9 cellular contexts compared by ENCODE assay signal in the genomic region with DNA sequence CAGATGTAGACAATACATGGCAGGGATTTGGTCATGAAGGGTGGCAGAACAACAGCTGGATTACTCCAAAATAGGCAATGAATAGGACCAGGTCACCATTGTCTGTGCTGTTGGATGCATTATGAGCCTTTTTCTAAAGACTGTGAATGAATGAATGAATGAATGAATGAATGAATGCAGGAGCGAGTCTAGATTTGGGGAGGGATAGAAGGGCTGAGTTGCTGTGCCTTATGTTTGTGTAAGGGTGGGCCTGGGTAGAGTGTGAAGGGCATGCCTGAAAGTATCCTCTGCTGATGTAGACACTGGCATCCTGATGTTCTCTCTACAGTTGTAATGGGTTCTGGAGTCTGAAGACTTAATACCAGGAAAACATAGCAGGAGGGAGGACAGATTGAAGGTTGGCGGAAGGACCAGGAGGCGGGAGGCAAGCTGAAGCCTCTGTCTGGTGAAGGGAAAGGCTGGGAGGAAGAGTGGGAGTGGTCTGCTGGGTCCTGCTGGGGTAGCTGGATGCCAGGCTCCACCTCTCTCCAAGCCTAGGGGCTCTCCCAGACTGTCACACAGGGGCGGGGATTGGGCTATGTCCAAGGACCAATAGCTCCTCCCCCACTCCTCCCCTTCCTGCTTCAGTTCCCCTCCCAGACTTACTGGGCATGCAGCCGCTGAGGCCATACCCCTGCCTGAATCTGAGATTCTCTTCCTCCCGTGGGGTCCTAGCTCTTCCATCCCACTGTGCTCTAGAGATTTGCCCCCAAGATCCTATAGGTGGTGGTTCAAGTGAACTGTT. TPM values are rescaled to one million over a fixed set of nuclear protein-coding genes. Genes with fewer than 3 reads are reported as not detected.
A peak's percentile ranks its signal among the peaks of the same experiment; 100 is the strongest.
DNase-seq lines count a peak whose midpoint lies in the region; ATAC-seq and TF ChIP-seq lines count a peak whose summit lies in the region.
"Had no signal": no experiment of that assay in that cellular context is flagged by ENCODE, and none has a peak within 500 bp of the region (broad histone marks: within the 10 kb centered on the region; RNA-seq: fewer than 3 reads in every experiment).

No MANE protein-coding gene starts in this region.

- peak; percentile 63 for ATAC-seq in GM21526 (IDR thresholded peaks at IDR 0.05; ENCODE audit: low FRiP score, unreplicated experiment)
- peak; percentile 53 for ATAC-seq in IMR-90 (ENCODE audit: low read depth)
- ATAC-seq in foreskin keratinocyte = peak; percentile 81
- ATAC-seq in activated CD8-positive, alpha-beta memory T cell treated with anti-CD3 and anti-CD28 coated beads, Interleukin-2, amount 10 ng/mL, durations not matched to agents 7 days and 5 days = no peak
- ATAC-seq: T-cell had no signal

- POLR2A ChIA-PET in IMR-90 (lab: Charles Lee; ENCODE audit: unreplicated experiment) = no interaction called here
- POLR2A ChIA-PET in activated CD4-positive, alpha-beta T cell treated with anti-CD3 and anti-CD28 coated beads, Interleukin-2, amount 10 ng/mL, durations not matched to agents 7 days and 5 days (lab: Charles Lee) = no interaction called here

- H3K4me3 ChIP-seq in IMR-90 (ENCODE audit: insufficient read depth, low read depth, low read length) (no peak overlapping the region), neural progenitor cell (no peak overlapping the region)

- peak overlapping the region; percentile 90 for H3K14ac ChIP-seq in IMR-90 (replicated peaks; ENCODE audit: low read depth, low read length)

- H3K23ac ChIP-seq in IMR-90 (ENCODE audit: low read depth, low read length) = peak overlapping the region; percentile 58; the same call in 1 of the 2 replicates

- H2BK5ac ChIP-seq in IMR-90 (ENCODE audit: low read depth, low read length, poor library complexity, severe bottlenecking) = peak overlapping the region; percentile 62

- H2AFZ ChIP-seq in IMR-90 (replicated peaks; ENCODE audit: low read length, poor library complexity) (peak overlapping the region; percentile 67), neural progenitor cell (replicated peaks) (peak overlapping the region; percentile 83)

- H3K36me3 ChIP-seq in IMR-90 (ENCODE audit: control insufficient read depth, insufficient read depth, low read length) = peaks cover 11% of the 10 kb centered on the region
- H3K36me3 ChIP-seq in neural progenitor cell = no peaks in the 10 kb centered on the region

- in situ Hi-C loops in IMR-90 (cut with MboI; ENCODE audit: low sequenced_read_pairs) = no loop called here

- H3K27me3 ChIP-seq in IMR-90 (ENCODE audit: control insufficient read depth, insufficient read depth, low read length) = no peaks in the 10 kb centered on the region
- no peaks in the 10 kb centered on the region for H3K27me3 ChIP-seq in foreskin keratinocyte
- H3K27me3 ChIP-seq in neural progenitor cell = no peaks in the 10 kb centered on the region

- no TSS peak for BruUV-seq in IMR-90 (replicated peaks; lab: Mats Ljungman, UMichigan)

- H2AK9ac ChIP-seq in IMR-90 (replicated peaks; ENCODE audit: low read depth, low read length, poor library complexity) = peak overlapping the region; percentile 22

- H3K27me3 Mint-ChIP-seq in neural progenitor cell (ENCODE audit: insufficient read depth, low read depth) = peaks cover 2% of the 10 kb centered on the region
- peaks cover 8% of the 10 kb centered on the region for H3K27me3 Mint-ChIP-seq in activated CD8-positive, alpha-beta memory T cell treated with anti-CD3 and anti-CD28 coated beads, Interleukin-2, amount 10 ng/mL, durations not matched to agents 7 days and 5 days
- peaks cover 10% of the 10 kb centered on the region for H3K27me3 Mint-ChIP-seq in activated CD4-positive, alpha-beta T cell treated with anti-CD3 and anti-CD28 coated beads, Interleukin-2, amount 10 ng/mL, durations not matched to agents 7 days and 5 days
- H3K27me3 Mint-ChIP-seq: T-cell had no signal

- peaks cover 17% of the 10 kb centered on the region for H3F3A ChIP-seq in neural progenitor cell (ENCODE audit: low read depth)

- peaks cover 11% of the 10 kb centered on the region for H3K79me2 ChIP-seq in neural progenitor cell (ENCODE audit: low read depth)

- no peak for TF ChIP-seq POLR2A in IMR-90 (IDR thresholded peaks at IDR 0.05; ENCODE audit: low read depth, low read length)

- H3K4ac ChIP-seq in IMR-90 (ENCODE audit: low read depth, low read length) = peak overlapping the region; percentile 60

- DNase-seq in EL (peak; percentile 74), IMR-90 (peak; percentile 87), SW480 (ENCODE audit: low spot score) (peak; percentile 20), foreskin keratinocyte (peak in 1 of 2 donors; percentile 79), neural progenitor cell (ENCODE audit: low spot score) (peak; percentile 98)
- DNase-seq in activated CD8-positive, alpha-beta memory T cell treated with anti-CD3 and anti-CD28 coated beads, Interleukin-2, amount 10 ng/mL, durations not matched to agents 7 days and 5 days = no peak
- DNase-seq in activated CD4-positive, alpha-beta T cell treated with anti-CD3 and anti-CD28 coated beads, Interleukin-2, amount 10 ng/mL, durations not matched to agents 7 days and 5 days = no peak

- H3K4me2 ChIP-seq in IMR-90 (ENCODE audit: low read depth, low read length) = peak overlapping the region; percentile 40
- peak overlapping the region; percentile 66 for H3K4me2 ChIP-seq in neural progenitor cell

- WGBS in IMR-90 (ENCODE audit: extremely low coverage in 2 of 2, insufficient read length in 1 of 2), 2 experiments = 36% methylated on average over 3 of the region's 6 CpGs; no CpG with 5 or more reads in 1 of the 2 experiments

- peaks cover 36 to 76% of the 10 kb centered on the region in 2 experiments for H3K79me1 ChIP-seq in IMR-90 (ENCODE audit: low read depth in 1 of 2, low read length in 2 of 2)

- H3K9ac ChIP-seq in IMR-90 (ENCODE audit: low read depth, low read length) (peak overlapping the region; percentile 50; the same call in 1 of the 2 replicates), neural progenitor cell (no peak overlapping the region)

- intact Hi-C loops in IMR-90 (cut with micrococcal nuclease) = no loop called here

- H3K56ac ChIP-seq in IMR-90 (ENCODE audit: extremely low read depth, insufficient read depth, low read length) = no peak overlapping the region

- peak overlapping the region; percentile 23; the same call in 1 of the 2 replicates for H4K5ac ChIP-seq in IMR-90 (ENCODE audit: low read depth, low read length)

- H3K4me1 Mint-ChIP-seq in neural progenitor cell = peaks cover 12% of the 10 kb centered on the region
- H3K4me1 Mint-ChIP-seq in activated CD8-positive, alpha-beta memory T cell treated with anti-CD3 and anti-CD28 coated beads, Interleukin-2, amount 10 ng/mL, durations not matched to agents 7 days and 5 days = peaks cover 12% of the 10 kb centered on the region
- H3K4me1 Mint-ChIP-seq in activated CD4-positive, alpha-beta T cell treated with anti-CD3 and anti-CD28 coated beads, Interleukin-2, amount 10 ng/mL, durations not matched to agents 7 days and 5 days = peaks cover 15% of the 10 kb centered on the region

- H3K27ac ChIP-seq in IMR-90 (ENCODE audit: insufficient read depth, low read length) (no peak overlapping the region), foreskin keratinocyte (no peak overlapping the region), neural progenitor cell (no peak overlapping the region)

- H2BK20ac ChIP-seq in IMR-90 (ENCODE audit: low read depth, low read length) = no peak overlapping the region

- peak overlapping the region; percentile 36; the same call in 1 of the 2 replicates for H3K18ac ChIP-seq in IMR-90 (ENCODE audit: low read depth, low read length)

- TF ChIP-seq CTCF in IMR-90 (conservative IDR thresholded peaks at IDR 0.05; ENCODE audit: low read depth, low read length) (no peak), foreskin keratinocyte (conservative IDR thresholded peaks at IDR 0.05) (no peak), neural progenitor cell (IDR thresholded peaks at IDR 0.05) (no peak)

- CTCF ChIA-PET in IMR-90 (lab: Yijun Ruan, JAX) = interaction anchor here (0.6 to 0.9 kb wide), 2 partner anchors 90 to 288 kb away, joined by 3 to 4 read pairs; no protein-coding TSS in a partner anchor
- CTCF ChIA-PET in activated CD8-positive, alpha-beta memory T cell treated with anti-CD3 and anti-CD28 coated beads, Interleukin-2, amount 10 ng/mL, durations not matched to agents 7 days and 5 days (lab: Charles Lee) = interaction anchor here (0.8 to 2.2 kb wide), 7 partner anchors 12 to 106 kb away, joined by 3 to 11 read pairs (median 3); partner anchors contain the start of genes ARFIP2 and TIMM10B
- CTCF ChIA-PET in activated CD4-positive, alpha-beta T cell treated with anti-CD3 and anti-CD28 coated beads, Interleukin-2, amount 10 ng/mL, durations not matched to agents 7 days and 5 days (lab: Charles Lee) = interaction anchor here (0.5 to 3.0 kb wide), 5 partner anchors 13 to 48 kb away, joined by 3 to 12 read pairs (median 4); partner anchors contain the start of genes ARFIP2 and TIMM10B

- H3K9me3 Mint-ChIP-seq in neural progenitor cell = no peaks in the 10 kb centered on the region
- no peaks in the 10 kb centered on the region for H3K9me3 Mint-ChIP-seq in activated CD8-positive, alpha-beta memory T cell treated with anti-CD3 and anti-CD28 coated beads, Interleukin-2, amount 10 ng/mL, durations not matched to agents 7 days and 5 days (ENCODE audit: low read depth)
- no peaks in the 10 kb centered on the region for H3K9me3 Mint-ChIP-seq in activated CD4-positive, alpha-beta T cell treated with anti-CD3 and anti-CD28 coated beads, Interleukin-2, amount 10 ng/mL, durations not matched to agents 7 days and 5 days
- H3K9me3 Mint-ChIP-seq: T-cell had no signal

- H3K4me1 ChIP-seq in IMR-90 (ENCODE audit: control insufficient read depth, insufficient read depth, low read length) (peaks cover 4% of the 10 kb centered on the region), foreskin keratinocyte (no peaks in the 10 kb centered on the region), neural progenitor cell (peaks cover 13% of the 10 kb centered on the region)

- no peak overlapping the region for H3K27ac Mint-ChIP-seq in neural progenitor cell
- H3K27ac Mint-ChIP-seq in activated CD8-positive, alpha-beta memory T cell treated with anti-CD3 and anti-CD28 coated beads, Interleukin-2, amount 10 ng/mL, durations not matched to agents 7 days and 5 days = no peak overlapping the region
- no peak overlapping the region for H3K27ac Mint-ChIP-seq in activated CD4-positive, alpha-beta T cell treated with anti-CD3 and anti-CD28 coated beads, Interleukin-2, amount 10 ng/mL, durations not matched to agents 7 days and 5 days
- H3K27ac Mint-ChIP-seq: T-cell had no signal

- H2BK15ac ChIP-seq in IMR-90 (ENCODE audit: low read depth, low read length) = 0 out of 3 replicates have a peak overlapping the region, but pooled peaks have one; percentile 38

- H4K91ac ChIP-seq in IMR-90 (ENCODE audit: insufficient read depth, low read depth, low read length) = peak overlapping the region; percentile 72

- no peaks in the 10 kb centered on the region for H3K36me3 Mint-ChIP-seq in neural progenitor cell
- H3K36me3 Mint-ChIP-seq in activated CD8-positive, alpha-beta memory T cell treated with anti-CD3 and anti-CD28 coated beads, Interleukin-2, amount 10 ng/mL, durations not matched to agents 7 days and 5 days = no peaks in the 10 kb centered on the region
- no peaks in the 10 kb centered on the region for H3K36me3 Mint-ChIP-seq in activated CD4-positive, alpha-beta T cell treated with anti-CD3 and anti-CD28 coated beads, Interleukin-2, amount 10 ng/mL, durations not matched to agents 7 days and 5 days (ENCODE audit: low read depth)

- H4K8ac ChIP-seq in IMR-90 (ENCODE audit: low read depth in 2 of 2, low read length in 2 of 2) = peak overlapping the region; percentile 90 to 91

- peaks cover 17% of the 10 kb centered on the region for H3K9me1 ChIP-seq in IMR-90 (ENCODE audit: insufficient read depth, low read length)

- no peak overlapping the region for H3K4me3 Mint-ChIP-seq in neural progenitor cell
- H3K4me3 Mint-ChIP-seq in activated CD8-positive, alpha-beta memory T cell treated with anti-CD3 and anti-CD28 coated beads, Interleukin-2, amount 10 ng/mL, durations not matched to agents 7 days and 5 days = no peak overlapping the region
- H3K4me3 Mint-ChIP-seq in activated CD4-positive, alpha-beta T cell treated with anti-CD3 and anti-CD28 coated beads, Interleukin-2, amount 10 ng/mL, durations not matched to agents 7 days and 5 days = no peak overlapping the region
- H3K4me3 Mint-ChIP-seq: T-cell had no signal

- no peaks in the 10 kb centered on the region for H3K9me3 ChIP-seq in IMR-90 (ENCODE audit: control insufficient read depth, insufficient read depth, low read length)
- no peaks in the 10 kb centered on the region for H3K9me3 ChIP-seq in neural progenitor cell (ENCODE audit: low read depth)

- dilution Hi-C loops in IMR-90 (cut with HindIII; ENCODE audit: low sequenced_read_pairs, unreplicated experiment) = no loop called here

- H4K20me1 ChIP-seq in IMR-90 (ENCODE audit: insufficient read depth, low read length) (peaks cover 6% of the 10 kb centered on the region; the same call in 1 of the 2 replicates), neural progenitor cell (ENCODE audit: low read depth) (no peaks in the 10 kb centered on the region)

- peak overlapping the region; percentile 67; the same call in 1 of the 2 replicates for H2AK5ac ChIP-seq in IMR-90 (ENCODE audit: low read depth, low read length)

- TF ChIP-seq RAD21 in IMR-90 (IDR thresholded peaks at IDR 0.05; ENCODE audit: low read length) = no peak

- no peak overlapping the region for H2BK120ac ChIP-seq in IMR-90 (ENCODE audit: low read depth, low read length)

RNA-seq across cellular contexts. Expression of gene TRIM3, which starts 4.8 kb away (rescaled TPM):
- total RNA-seq in IMR-90 (2012; rRNA removed) (13.8 and 14.2 TPM in 2 replicates), foreskin keratinocyte (14.7 and 15.4 TPM in 2 replicates), neural progenitor cell (ENCODE audit: low replicate concordance) (16.1 and 19.9 TPM in 2 replicates)
- polyA plus RNA-seq in IMR-90 (2012; rRNA removed) (22.3 and 23.7 TPM in 2 replicates), foreskin keratinocyte (11.3 and 13.8 TPM in 2 replicates)
- 12.9 and 15.6 TPM in 2 replicates for polyA plus RNA-seq in IMR-90 (2012; cell fraction: cytosol; rRNA removed)
- 112 and 171 TPM in 2 replicates for polyA plus RNA-seq in IMR-90 (2012; cell fraction: nucleus; rRNA removed; ENCODE audit: low replicate concordance)
- total RNA-seq in activated CD8-positive, alpha-beta memory T cell treated with anti-CD3 and anti-CD28 coated beads, Interleukin-2, amount 10 ng/mL, durations not matched to agents 7 days and 5 days = 1 to 10 TPM; 4.8 to 5.1 TPM
- 1 to 10 TPM; 6.8 to 8.4 TPM for total RNA-seq in activated CD4-positive, alpha-beta T cell treated with anti-CD3 and anti-CD28 coated beads, Interleukin-2, amount 10 ng/mL, durations not matched to agents 7 days and 5 days

RNA-seq across cellular contexts. Expression of gene ARFIP2, which starts 12.2 kb away (rescaled TPM):
- total RNA-seq in IMR-90 (2012; rRNA removed) (76.7 and 84.4 TPM in 2 replicates), foreskin keratinocyte (53.0 and 59.4 TPM in 2 replicates), neural progenitor cell (ENCODE audit: low replicate concordance) (40.2 and 50.5 TPM in 2 replicates)
- polyA plus RNA-seq in IMR-90 (2012; rRNA removed) (91.9 and 93.9 TPM in 2 replicates), foreskin keratinocyte (53.7 and 60.4 TPM in 2 replicates)
- 77.7 and 88.8 TPM in 2 replicates for polyA plus RNA-seq in IMR-90 (2012; cell fraction: cytosol; rRNA removed)
- 232 and 369 TPM in 2 replicates for polyA plus RNA-seq in IMR-90 (2012; cell fraction: nucleus; rRNA removed; ENCODE audit: low replicate concordance)
- 10 to 100 TPM; 33.5 to 39.3 TPM for total RNA-seq in activated CD8-positive, alpha-beta memory T cell treated with anti-CD3 and anti-CD28 coated beads, Interleukin-2, amount 10 ng/mL, durations not matched to agents 7 days and 5 days
- total RNA-seq in activated CD4-positive, alpha-beta T cell treated with anti-CD3 and anti-CD28 coated beads, Interleukin-2, amount 10 ng/mL, durations not matched to agents 7 days and 5 days = 10 to 100 TPM; 39.0 to 40.6 TPM

RNA-seq across cellular contexts. Expression of gene TIMM10B, which starts 12.4 kb away (rescaled TPM):
- total RNA-seq in IMR-90 (2012; rRNA removed) (24.7 and 27.5 TPM in 2 replicates), foreskin keratinocyte (32.4 and 33.2 TPM in 2 replicates), neural progenitor cell (ENCODE audit: low replicate concordance) (37.2 and 39.8 TPM in 2 replicates)
- polyA plus RNA-seq in IMR-90 (2012; rRNA removed) (22.8 and 27.1 TPM in 2 replicates), foreskin keratinocyte (31.2 and 33.0 TPM in 2 replicates)
- 19.9 and 21.4 TPM in 2 replicates for polyA plus RNA-seq in IMR-90 (2012; cell fraction: cytosol; rRNA removed)
- polyA plus RNA-seq in IMR-90 (2012; cell fraction: nucleus; rRNA removed; ENCODE audit: low replicate concordance) = 20.0 and 35.9 TPM in 2 replicates
- 10 to 100 TPM; 29.2 to 47.0 TPM for total RNA-seq in activated CD8-positive, alpha-beta memory T cell treated with anti-CD3 and anti-CD28 coated beads, Interleukin-2, amount 10 ng/mL, durations not matched to agents 7 days and 5 days
- 10 to 100 TPM; 25.6 to 27.0 TPM for total RNA-seq in activated CD4-positive, alpha-beta T cell treated with anti-CD3 and anti-CD28 coated beads, Interleukin-2, amount 10 ng/mL, durations not matched to agents 7 days and 5 days

RNA-seq across cellular contexts. Expression of gene HPX, which starts 28.1 kb away (rescaled TPM):
- total RNA-seq in IMR-90 (2012; rRNA removed) (0.36 and 0.56 TPM in 2 replicates), foreskin keratinocyte (0.14 and 0.24 TPM in 2 replicates), neural progenitor cell (ENCODE audit: low replicate concordance) (0.56 TPM in 2 replicates)
- polyA plus RNA-seq in IMR-90 (2012; rRNA removed) (1.4 and 1.5 TPM in 2 replicates), foreskin keratinocyte (0.10 and 0.38 TPM in 2 replicates)
- 0.03 and 0.24 TPM in 2 replicates for polyA plus RNA-seq in IMR-90 (2012; cell fraction: cytosol; rRNA removed)
- polyA plus RNA-seq in IMR-90 (2012; cell fraction: nucleus; rRNA removed; ENCODE audit: low replicate concordance) = 22.7 and 24.0 TPM in 2 replicates
- under 1 TPM in 1 of 2 experiments, not detected in 1; 0.76 TPM for total RNA-seq in activated CD8-positive, alpha-beta memory T cell treated with anti-CD3 and anti-CD28 coated beads, Interleukin-2, amount 10 ng/mL, durations not matched to agents 7 days and 5 days
- total RNA-seq in activated CD4-positive, alpha-beta T cell treated with anti-CD3 and anti-CD28 coated beads, Interleukin-2, amount 10 ng/mL, durations not matched to agents 7 days and 5 days = under 1 TPM in 1 of 2 experiments, not detected in 1; 0.35 TPM

RNA-seq across cellular contexts. Expression of gene DNHD1, which starts 28.2 kb away (rescaled TPM):
- total RNA-seq in IMR-90 (2012; rRNA removed) (1.4 and 1.8 TPM in 2 replicates), foreskin keratinocyte (2.0 and 2.2 TPM in 2 replicates), neural progenitor cell (ENCODE audit: low replicate concordance) (5.0 and 8.6 TPM in 2 replicates)
- polyA plus RNA-seq in IMR-90 (2012; rRNA removed) (3.0 and 3.6 TPM in 2 replicates), foreskin keratinocyte (0.91 and 0.92 TPM in 2 replicates)
- polyA plus RNA-seq in IMR-90 (2012; cell fraction: cytosol; rRNA removed) = 1.1 and 1.2 TPM in 2 replicates
- 24.1 and 31.5 TPM in 2 replicates for polyA plus RNA-seq in IMR-90 (2012; cell fraction: nucleus; rRNA removed; ENCODE audit: low replicate concordance)
- total RNA-seq in activated CD8-positive, alpha-beta memory T cell treated with anti-CD3 and anti-CD28 coated beads, Interleukin-2, amount 10 ng/mL, durations not matched to agents 7 days and 5 days = 10 to 100 TPM; 17.4 to 25.3 TPM
- total RNA-seq in activated CD4-positive, alpha-beta T cell treated with anti-CD3 and anti-CD28 coated beads, Interleukin-2, amount 10 ng/mL, durations not matched to agents 7 days and 5 days = 10 to 100 TPM; 15.8 to 18.0 TPM

Comparison
In these comparisons a context has a peak if more than half of its experiments do, and no peak if none do; other contexts are left out.
1. DNase-seq: peak in EL (single experiment), IMR-90 (single experiment), SW480 (single experiment) and neural progenitor cell (single experiment); none in activated CD8-positive, alpha-beta memory T cell treated with anti-CD3 and anti-CD28 coated beads, Interleukin-2, amount 10 ng/mL, durations not matched to agents 7 days and 5 days (single experiment) and activated CD4-positive, alpha-beta T cell treated with anti-CD3 and anti-CD28 coated beads, Interleukin-2, amount 10 ng/mL, durations not matched to agents 7 days and 5 days (single experiment).